ENCODE assay signal across 17 cellular contexts in the genomic region with DNA sequence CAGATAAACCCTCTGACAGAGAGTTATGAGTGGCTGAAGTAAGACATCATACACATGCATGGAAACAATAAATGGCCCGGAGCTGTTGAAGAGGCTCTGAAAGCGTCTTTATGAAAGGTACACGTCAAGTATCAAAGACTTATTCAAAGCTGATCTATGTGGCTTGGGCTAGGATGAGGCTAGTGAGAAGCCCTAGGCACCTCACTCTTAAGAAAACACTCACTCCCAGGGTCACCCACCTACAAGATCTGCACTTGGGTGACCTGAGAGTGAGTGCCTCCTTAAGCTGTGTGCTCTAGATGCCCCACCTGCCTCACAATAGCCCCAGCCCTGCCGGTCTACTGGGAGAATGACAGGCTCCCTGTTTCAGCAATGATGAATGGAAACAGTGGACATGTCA. TPM values are rescaled to one million over a fixed set of nuclear protein-coding genes. Genes with fewer than 3 reads are reported as not detected.
DNase-seq lines count a peak whose midpoint lies in the region; ATAC-seq and TF ChIP-seq lines count a peak whose summit lies in the region.
"Had no signal": no experiment of that assay in that cellular context is flagged by ENCODE, and none has a peak within 500 bp of the region (broad histone marks: within the 10 kb centered on the region; RNA-seq: fewer than 3 reads in every experiment).

No MANE protein-coding gene starts in this region.

- no peak overlapping the region for H3K4me3 ChIP-seq in right atrium auricular region
- no peak overlapping the region for H3K4me3 ChIP-seq in transverse colon
- H3K4me3 ChIP-seq: HAP-1, SK-N-MC had no signal

- peak overlapping the region; percentile 97 for H3K4me3 Mint-ChIP-seq in activated CD8-positive, alpha-beta T cell treated with anti-CD3 and anti-CD28 coated beads, Interleukin-2, amount 10 ng/mL, durations not matched to agents 7 days and 5 days
- H3K4me3 Mint-ChIP-seq in immature natural killer cell = peak overlapping the region; percentile 92 to 100 (median 100)
- H3K4me3 Mint-ChIP-seq: mesothelial cell of epicardium had no signal

- ATAC-seq in left cardiac atrium = no peak
- ATAC-seq in activated CD8-positive, alpha-beta T cell treated with anti-CD3 and anti-CD28 coated beads, Interleukin-2, amount 10 ng/mL, durations not matched to agents 7 days and 5 days = no peak

- DNase-seq in right atrium auricular region (ENCODE audit: low spot score) = no peak
- no peak for DNase-seq in left cardiac atrium
- DNase-seq in activated CD8-positive, alpha-beta T cell treated with anti-CD3 and anti-CD28 coated beads, Interleukin-2, amount 10 ng/mL, durations not matched to agents 7 days and 5 days = no peak
- no peak for DNase-seq in immature natural killer cell
- no peak for DNase-seq in transverse colon
- DNase-seq in NCI-H1105 treated with DMSO at 0.1 percent for 48 hours (lab: John Stamatoyannopoulos, UW) = no peak
- no peak for DNase-seq in COLO668 (lab: John Stamatoyannopoulos, UW; ENCODE audit: unreplicated experiment)
- DNase-seq in NCI-H2029 (lab: John Stamatoyannopoulos, UW) = no peak
- DNase-seq: activated B cell treated with CpG ODN at 0.5 μM for 24 hours; AML-193; cortex of kidney; NCI-H2107; NK-92 treated with Interleukin-12 subunit alpha and Interleukin-12 subunit beta, amount 100 ng/mL, for 24 hours; stimulated activated CD4-positive, alpha-beta T cell treated with anti-CD3 and anti-CD28 coated beads, Interleukin-4, amount 100 ng/mL, for 1 hour had no signal

- peaks cover 43% of the 10 kb centered on the region for H3K4me1 Mint-ChIP-seq in activated CD8-positive, alpha-beta T cell treated with anti-CD3 and anti-CD28 coated beads, Interleukin-2, amount 10 ng/mL, durations not matched to agents 7 days and 5 days (ENCODE audit: low read depth)
- H3K4me1 Mint-ChIP-seq in immature natural killer cell = peaks cover 52 to 64% of the 10 kb centered on the region in 2 donors
- H3K4me1 Mint-ChIP-seq: mesothelial cell of epicardium had no signal

- H3K9me3 ChIP-seq in right atrium auricular region = peaks cover 0 to 12% of the 10 kb centered on the region in 2 donors
- H3K9me3 ChIP-seq in transverse colon = no peaks in the 10 kb centered on the region
- H3K9me3 ChIP-seq: HAP-1 had no signal

- intact Hi-C loops in left cardiac atrium (cut with DNase I) = no loop called here
- intact Hi-C loops in transverse colon (cut with DNase I; ENCODE audit: low total_unique reads) = no loop called here

- POLR2A ChIA-PET in activated CD8-positive, alpha-beta T cell treated with anti-CD3 and anti-CD28 coated beads, Interleukin-2, amount 10 ng/mL, durations not matched to agents 7 days and 5 days (lab: Charles Lee) = interaction anchor here (0.6 to 3.9 kb wide), 13 partner anchors 15 to 373 kb away, joined by 3 to 43 read pairs (median 4); partner anchors contain the start of genes GIMAP2, GIMAP4, GIMAP5 and GIMAP8

- H3K27me3 ChIP-seq in right atrium auricular region (no peaks in the 10 kb centered on the region), transverse colon (no peaks in the 10 kb centered on the region)

- H3K27ac ChIP-seq in right atrium auricular region = peak overlapping the region; percentile 65 to 78
- H3K27ac ChIP-seq in transverse colon = peak overlapping the region; percentile 54 to 72 (median 64)
- H3K27ac ChIP-seq: SK-N-MC had no signal

- CTCF ChIA-PET in activated CD8-positive, alpha-beta T cell treated with anti-CD3 and anti-CD28 coated beads, Interleukin-2, amount 10 ng/mL, durations not matched to agents 7 days and 5 days (lab: Charles Lee) = interaction anchor here (0.7 to 4.6 kb wide), 24 partner anchors 12 to 309 kb away, joined by 3 to 32 read pairs (median 6); partner anchors contain the start of genes GIMAP2, GIMAP6, GIMAP7 and GIMAP8

- no peak for TF ChIP-seq EP300 in transverse colon (IDR thresholded peaks at IDR 0.05; ENCODE audit: low read depth)

- WGBS in transverse colon (ENCODE audit: low coverage in 1 of 2), 2 donors = 80 to 90% methylated on average over 4 of the region's 4 CpGs

- TF ChIP-seq CTCF in right atrium auricular region (IDR thresholded peaks at IDR 0.05) (no peak), transverse colon (IDR thresholded peaks at IDR 0.05) (no peak)

- peaks cover 60% of the 10 kb centered on the region for H3K36me3 Mint-ChIP-seq in activated CD8-positive, alpha-beta T cell treated with anti-CD3 and anti-CD28 coated beads, Interleukin-2, amount 10 ng/mL, durations not matched to agents 7 days and 5 days (ENCODE audit: low read depth)
- H3K36me3 Mint-ChIP-seq in immature natural killer cell = peaks cover 32 to 36% (median 35%) of the 10 kb centered on the region in 3 donors
- H3K36me3 Mint-ChIP-seq: mesothelial cell of epicardium had no signal

- H3K36me3 ChIP-seq in right atrium auricular region (peaks cover 3% of the 10 kb centered on the region), transverse colon (no peaks in the 10 kb centered on the region)
- H3K36me3 ChIP-seq: HAP-1 had no signal

- peak overlapping the region; percentile 87 for H3K27ac Mint-ChIP-seq in activated CD8-positive, alpha-beta T cell treated with anti-CD3 and anti-CD28 coated beads, Interleukin-2, amount 10 ng/mL, durations not matched to agents 7 days and 5 days
- H3K27ac Mint-ChIP-seq in immature natural killer cell = peak overlapping the region; percentile 91 to 99 (median 98)
- H3K27ac Mint-ChIP-seq: activated B cell treated with CpG ODN at 0.5 μM for 24 hours, mesothelial cell of epicardium had no signal

- peaks cover 10% of the 10 kb centered on the region for H3K9me3 Mint-ChIP-seq in activated CD8-positive, alpha-beta T cell treated with anti-CD3 and anti-CD28 coated beads, Interleukin-2, amount 10 ng/mL, durations not matched to agents 7 days and 5 days (ENCODE audit: insufficient read depth)
- H3K9me3 Mint-ChIP-seq in immature natural killer cell = peaks cover 7 to 16% (median 13%) of the 10 kb centered on the region in 6 donors

- in situ Hi-C loops in transverse colon (cut with MboI; ENCODE audit: low pct_ligation_motif_present in 1 of 4, low pct_unique_long_range_greater_than_20kb in 1 of 4, low sequenced_read_pairs in 3 of 4) = no loop called here

- no peaks in the 10 kb centered on the region for H3K27me3 Mint-ChIP-seq in activated CD8-positive, alpha-beta T cell treated with anti-CD3 and anti-CD28 coated beads, Interleukin-2, amount 10 ng/mL, durations not matched to agents 7 days and 5 days (ENCODE audit: low read depth)
- peaks cover 0 to 2% (median 0%) of the 10 kb centered on the region in 3 donors for H3K27me3 Mint-ChIP-seq in immature natural killer cell (ENCODE audit: low read depth in 3 of 3)
- H3K27me3 Mint-ChIP-seq: activated B cell treated with CpG ODN at 0.5 μM for 24 hours had no signal

- H3K4me1 ChIP-seq in right atrium auricular region (peaks cover 0 to 6% of the 10 kb centered on the region in 2 donors), transverse colon (no peaks in the 10 kb centered on the region)
- H3K4me1 ChIP-seq: HAP-1 had no signal

- TF ChIP-seq POLR2A in transverse colon (IDR thresholded peaks at IDR 0.05) = no peak

RNA-seq across cellular contexts. Expression of gene GIMAP1, which starts 1.1 kb away (rescaled TPM):
- total RNA-seq in right atrium auricular region = 1 to 10 TPM; 5.6 to 8.0 TPM
- 1 to 10 TPM; 4.5 to 7.0 TPM for total RNA-seq in left cardiac atrium
- total RNA-seq in activated CD8-positive, alpha-beta T cell treated with anti-CD3 and anti-CD28 coated beads, Interleukin-2, amount 10 ng/mL, durations not matched to agents 7 days and 5 days = 10 to 100 TPM; 19.0 to 20.2 TPM
- polyA plus RNA-seq in immature natural killer cell = 10 to 100 TPM; 19.1 to 71.4 (median 25.7) TPM
- 1 to 10 TPM in 3 of 4 donors, under 1 TPM in 1; 0.40 to 3.0 (median 1.8) TPM for total RNA-seq in transverse colon
- total RNA-seq: mesothelial cell of epicardium had no signal

RNA-seq across cellular contexts. Expression of gene GIMAP5, which starts 21.9 kb away (rescaled TPM):
- total RNA-seq in right atrium auricular region = 10 to 100 TPM; 14.5 to 22.2 TPM
- total RNA-seq in left cardiac atrium = 10 to 100 TPM; 18.6 to 25.6 TPM
- 10 to 100 TPM; 56.3 to 63.3 TPM for total RNA-seq in activated CD8-positive, alpha-beta T cell treated with anti-CD3 and anti-CD28 coated beads, Interleukin-2, amount 10 ng/mL, durations not matched to agents 7 days and 5 days
- polyA plus RNA-seq in immature natural killer cell = 100 to 1,000 TPM; 123 to 291 (median 123) TPM
- 10 to 100 TPM in 2 of 4 donors, 1 to 10 TPM in 2; 2.6 to 15.7 (median 11.2) TPM for total RNA-seq in transverse colon
- total RNA-seq: mesothelial cell of epicardium had no signal

RNA-seq across cellular contexts. Expression of gene GIMAP2, which starts 29.8 kb away (rescaled TPM):
- total RNA-seq in right atrium auricular region (1 to 10 TPM; 3.8 to 8.3 TPM), left cardiac atrium (1 to 10 TPM; 7.0 to 9.2 TPM), transverse colon (10 to 100 TPM in 1 of 4 donors, 1 to 10 TPM in 1, not detected in 2; 4.5 to 16.2 TPM)
- 10 to 100 TPM; 79.0 to 82.9 TPM for total RNA-seq in activated CD8-positive, alpha-beta T cell treated with anti-CD3 and anti-CD28 coated beads, Interleukin-2, amount 10 ng/mL, durations not matched to agents 7 days and 5 days
- 10 to 100 TPM; 63.1 to 93.5 (median 79.4) TPM for polyA plus RNA-seq in immature natural killer cell
- total RNA-seq: mesothelial cell of epicardium had no signal

Comparison
In these comparisons a context has a peak if more than half of its experiments do, and no peak if none do; other contexts are left out.
1. RNA of gene GIMAP2, which starts 29.8 kb away (total RNA-seq): 79.0 to 82.9 TPM in activated CD8-positive, alpha-beta T cell treated with anti-CD3 and anti-CD28 coated beads, Interleukin-2, amount 10 ng/mL, durations not matched to agents 7 days and 5 days; 7.0 to 9.2 TPM in left cardiac atrium, 3.8 to 8.3 TPM in right atrium auricular region and 4.5 to 16.2 TPM in transverse colon; every median in the first group is over 4 times any median in the second.